ENCODE assay signal across 1 cellular context in the genomic region with DNA sequence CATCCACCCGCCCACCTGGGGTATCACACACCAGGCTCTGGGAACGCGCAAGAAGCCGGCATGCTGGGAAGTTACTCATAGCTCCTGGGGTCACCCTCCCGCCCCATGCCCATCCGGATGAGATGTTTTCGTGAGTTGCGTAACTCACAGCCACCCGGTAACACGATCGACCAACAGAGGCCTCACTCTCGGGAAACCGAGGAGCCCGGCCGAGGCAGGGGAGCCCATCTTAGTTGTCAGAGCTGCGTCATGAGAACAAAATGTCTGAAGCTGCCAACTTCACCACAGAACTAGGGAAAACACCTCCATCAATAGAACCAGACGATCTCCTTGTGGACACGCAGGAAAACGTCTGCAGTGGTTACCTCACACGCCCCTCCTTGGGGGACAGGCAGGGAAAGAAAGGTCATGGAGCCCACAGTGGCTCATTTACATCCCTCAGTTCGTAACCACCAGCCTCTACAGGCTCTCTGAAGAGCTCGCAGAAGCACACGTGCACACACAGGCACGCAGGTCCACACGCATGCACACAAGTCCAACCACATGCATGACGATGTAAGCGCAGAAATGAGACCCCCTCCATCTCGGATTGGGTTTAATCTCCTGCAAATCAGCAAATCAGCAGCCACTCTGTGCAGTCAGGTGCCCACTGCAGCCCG.
TF ChIP-seq lines count a peak whose summit lies in the region.

No MANE protein-coding gene starts in this region.

TF ChIP-seq in H1, 55 proteins besides CTCF, POLR2A, EP300 and RAD21:
- TF ChIP-seq TEAD4 (IDR thresholded peaks at IDR 0.05; ENCODE audit: low read depth, low read length) = no peak
- TF ChIP-seq JUN (IDR thresholded peaks at IDR 0.05; ENCODE audit: low read depth, low read length) = no peak
- no peak for TF ChIP-seq KDM5A (IDR thresholded peaks at IDR 0.05; ENCODE audit: low read length)
- peak; percentile 84 for TF ChIP-seq CEBPB (IDR thresholded peaks at IDR 0.05; ENCODE audit: low read depth, low read length)
